ENCODE assay signal across 14 cellular contexts in the genomic region with DNA sequence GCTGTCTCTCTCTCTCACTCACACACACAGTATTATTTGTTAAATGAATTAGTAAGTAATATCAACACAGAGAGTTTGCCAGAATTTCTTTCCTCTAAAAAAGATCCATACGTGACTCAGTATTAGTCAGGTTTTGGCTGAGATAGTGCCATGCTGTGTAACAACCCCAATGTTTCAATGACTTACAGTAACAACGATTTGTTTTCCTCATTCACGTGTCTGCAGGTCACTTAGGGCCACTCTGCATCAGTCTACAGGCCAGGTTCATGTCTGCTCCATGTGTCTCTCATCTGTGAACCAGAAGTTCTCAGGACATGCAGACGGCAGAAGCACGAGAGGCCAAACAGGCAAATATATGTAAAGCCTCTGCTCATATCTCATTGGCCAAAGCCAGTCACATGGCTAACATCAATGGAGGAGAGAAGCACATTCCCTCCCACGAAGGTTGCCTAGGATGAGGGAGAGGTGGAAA.
DNase-seq lines count a peak whose midpoint lies in the region; ATAC-seq and TF ChIP-seq lines count a peak whose summit lies in the region.
"Had no signal": no experiment of that assay in that cellular context is flagged by ENCODE, and none has a peak within 500 bp of the region (broad histone marks: within the 10 kb centered on the region; RNA-seq: fewer than 3 reads in every experiment).

No MANE protein-coding gene starts in this region.

- no peak overlapping the region for H3K27ac Mint-ChIP-seq in T-cell
- H3K27ac Mint-ChIP-seq: stimulated activated naive CD8-positive, alpha-beta T cell treated with anti-CD3 and anti-CD28 coated beads, Interleukin-15, Interleukin-2, amounts not matched to agents 100 ng/mL and 50 ng/mL, for 24 hours had no signal

- H3K27me3 Mint-ChIP-seq in T-cell: peaks cover 3 to 8% of the 10 kb centered on the region in 2 donors
- H3K27me3 Mint-ChIP-seq: stimulated activated naive CD8-positive, alpha-beta T cell treated with anti-CD3 and anti-CD28 coated beads, Interleukin-15, Interleukin-2, amounts not matched to agents 100 ng/mL and 50 ng/mL, for 24 hours had no signal

- H3K36me3 Mint-ChIP-seq in T-cell: no peaks in the 10 kb centered on the region

- TF ChIP-seq CTCF in AG09309 (IDR thresholded peaks at IDR 0.05; ENCODE audit: control insufficient read depth, insufficient read depth, low read depth, low read length, missing control alignments) (no peak), astrocyte of the cerebellum (IDR thresholded peaks at IDR 0.05; ENCODE audit: low read depth, low read length, missing control alignments) (no peak)

- H3K4me3 ChIP-seq in AG09309 (ENCODE audit: control insufficient read depth, low read depth, low read length) (no peak overlapping the region), astrocyte of the cerebellum (ENCODE audit: low read depth, low read length) (no peak overlapping the region)

- peak; percentile 58 for DNase-seq in AG09309 (ENCODE audit: low read depth)
- DNase-seq in HT1080 (ENCODE audit: low read depth): peak; percentile 91
- DNase-seq in astrocyte of the cerebellum (ENCODE audit: low read depth): peak; percentile 78
- DNase-seq in fibroblast of the conjunctiva (ENCODE audit: low read depth): peak; percentile 80
- no peak for DNase-seq in NCI-H446 (lab: John Stamatoyannopoulos, UW)
- no peak for DNase-seq in T-cell
- DNase-seq: activated CD8-positive, alpha-beta memory T cell treated with anti-CD3 and anti-CD28 coated beads for 24 hours; activated naive CD4-positive, alpha-beta T cell; C1 segment of cervical spinal cord; kidney had no signal

- no peak overlapping the region for H3K4me3 Mint-ChIP-seq in T-cell
- H3K4me3 Mint-ChIP-seq: stimulated activated naive CD8-positive, alpha-beta T cell treated with anti-CD3 and anti-CD28 coated beads, Interleukin-15, Interleukin-2, amounts not matched to agents 100 ng/mL and 50 ng/mL, for 24 hours had no signal

- H3K4me1 Mint-ChIP-seq in T-cell: no peaks in the 10 kb centered on the region

- POLR2A ChIA-PET in T-cell (lab: Charles Lee): no interaction called here

- CTCF ChIA-PET in T-cell (lab: Charles Lee): no interaction called here

- in situ Hi-C loops in astrocyte of the cerebellum (cut with HindIII; ENCODE audit: low sequenced_read_pairs): no loop called here

- H3K9me3 Mint-ChIP-seq in T-cell: no peaks in the 10 kb centered on the region
- H3K9me3 Mint-ChIP-seq: stimulated activated naive CD8-positive, alpha-beta T cell treated with anti-CD3 and anti-CD28 coated beads, Interleukin-15, Interleukin-2, amounts not matched to agents 100 ng/mL and 50 ng/mL, for 24 hours had no signal

- ATAC-seq in HG03196 (IDR thresholded peaks at IDR 0.05; ENCODE audit: unreplicated experiment): no peak
- no peak for ATAC-seq in T-cell (replicated peaks in 1 of 4)
- no peak for ATAC-seq in GM21360 (IDR thresholded peaks at IDR 0.05; ENCODE audit: unreplicated experiment)
- ATAC-seq: Right ventricle myocardium inferior had no signal

Comparison
In these comparisons a context has a peak if more than half of its experiments do, and no peak if none do; other contexts are left out.
1. DNase-seq: peak in AG09309 (single experiment), HT1080 (single experiment), astrocyte of the cerebellum (single experiment) and fibroblast of the conjunctiva (single experiment); none in NCI-H446 (0 of 2) and T-cell (0 of 34).